ENCODE assay signal across 21 cellular contexts in genomic region chr3:195284842-195285241, GRCh38.
"Had no signal": no experiment of that assay in that cellular context is flagged by ENCODE, and none has a peak within 500 bp of the region (broad histone marks: within the 10 kb centered on the region; RNA-seq: fewer than 3 reads in every experiment).

No MANE protein-coding gene starts in this region.

- H3K27ac Mint-ChIP-seq: activated T-helper 2 cell treated with anti-CD3 and anti-CD28 coated beads, Interferon-gamma antibody, Interleukin-2, Interleukin-4, amounts not matched to agents 10 μg/mL and 5 μg/mL and 100 μg/mL, durations not matched to agents 14 hours and 24 hours and 36 hours; immature natural killer cell; natural killer cell; stimulated activated naive B cell treated with anti-CD40 and anti-IgM and Interleukin-4, amounts not matched to agents 10 μg/mL and 1 μg/mL and 100 μg/mL, for 72 hours had no signal

- H3K4me1 ChIP-seq: ascending aorta, esophagus muscularis mucosa, heart right ventricle, upper lobe of left lung had no signal

- ATAC-seq: heart right ventricle; natural killer cell; SK-N-SH treated with all-trans-retinoic acid at 6 μM for 48 hours; stimulated activated naive B cell treated with anti-CD40 and anti-IgM and Interleukin-4, amounts not matched to agents 10 μg/mL and 1 μg/mL and 100 μg/mL, for 72 hours had no signal

- H3K27me3 Mint-ChIP-seq: stimulated activated naive B cell treated with anti-CD40 and anti-IgM and Interleukin-4, amounts not matched to agents 10 μg/mL and 1 μg/mL and 100 μg/mL, for 72 hours had no signal

- H3K4me3 ChIP-seq: ascending aorta, esophagus muscularis mucosa, heart right ventricle, thoracic aorta, upper lobe of left lung had no signal

- H3K9me3 Mint-ChIP-seq: activated T-helper 2 cell treated with anti-CD3 and anti-CD28 coated beads, Interferon-gamma antibody, Interleukin-2, Interleukin-4, amounts not matched to agents 10 μg/mL and 5 μg/mL and 100 μg/mL, durations not matched to agents 14 hours and 24 hours and 36 hours; immature natural killer cell; natural killer cell; stimulated activated naive B cell treated with anti-CD40 and anti-IgM and Interleukin-4, amounts not matched to agents 10 μg/mL and 1 μg/mL and 100 μg/mL, for 72 hours had no signal

- H3K9me3 ChIP-seq: ascending aorta, esophagus muscularis mucosa, heart right ventricle, neutrophil, thoracic aorta, upper lobe of left lung had no signal

- H3K4me3 Mint-ChIP-seq: immature natural killer cell; natural killer cell; stimulated activated naive B cell treated with anti-CD40 and anti-IgM and Interleukin-4, amounts not matched to agents 10 μg/mL and 1 μg/mL and 100 μg/mL, for 72 hours had no signal

- H3K27me3 ChIP-seq: ascending aorta, esophagus muscularis mucosa, heart right ventricle, neutrophil had no signal

- H3K4me1 Mint-ChIP-seq: immature natural killer cell, natural killer cell had no signal

- H3K27ac ChIP-seq: ascending aorta, esophagus muscularis mucosa, heart right ventricle, neutrophil, thoracic aorta, upper lobe of left lung had no signal

- DNase-seq: activated CD4-positive, alpha-beta T cell treated with anti-CD3 and anti-CD28 coated beads for 1 hour; activated CD4-positive, alpha-beta T cell treated with anti-CD3 and anti-CD28 coated beads, Interleukin-2, amount 50 U/mL, for 48 hours; activated naive CD4-positive, alpha-beta T cell treated with anti-CD3 and anti-CD28 coated beads, Interleukin-2, amount 50 U/mL, for 16 hours; activated T-cell treated with anti-CD3 and anti-CD28 coated beads for 4 hours; effector CD8-positive, alpha-beta T cell; heart right ventricle; immature natural killer cell; kidney glomerular epithelial cell; mesenchymal stem cell; natural killer cell; retina; stimulated activated naive B cell treated with anti-CD40 and anti-IgM and Interleukin-4, amounts not matched to agents 10 μg/mL and 1 μg/mL and 100 μg/mL, for 72 hours; T-helper 1 cell; T-helper 9 cell; upper lobe of left lung had no signal
